In the genomic region with DNA sequence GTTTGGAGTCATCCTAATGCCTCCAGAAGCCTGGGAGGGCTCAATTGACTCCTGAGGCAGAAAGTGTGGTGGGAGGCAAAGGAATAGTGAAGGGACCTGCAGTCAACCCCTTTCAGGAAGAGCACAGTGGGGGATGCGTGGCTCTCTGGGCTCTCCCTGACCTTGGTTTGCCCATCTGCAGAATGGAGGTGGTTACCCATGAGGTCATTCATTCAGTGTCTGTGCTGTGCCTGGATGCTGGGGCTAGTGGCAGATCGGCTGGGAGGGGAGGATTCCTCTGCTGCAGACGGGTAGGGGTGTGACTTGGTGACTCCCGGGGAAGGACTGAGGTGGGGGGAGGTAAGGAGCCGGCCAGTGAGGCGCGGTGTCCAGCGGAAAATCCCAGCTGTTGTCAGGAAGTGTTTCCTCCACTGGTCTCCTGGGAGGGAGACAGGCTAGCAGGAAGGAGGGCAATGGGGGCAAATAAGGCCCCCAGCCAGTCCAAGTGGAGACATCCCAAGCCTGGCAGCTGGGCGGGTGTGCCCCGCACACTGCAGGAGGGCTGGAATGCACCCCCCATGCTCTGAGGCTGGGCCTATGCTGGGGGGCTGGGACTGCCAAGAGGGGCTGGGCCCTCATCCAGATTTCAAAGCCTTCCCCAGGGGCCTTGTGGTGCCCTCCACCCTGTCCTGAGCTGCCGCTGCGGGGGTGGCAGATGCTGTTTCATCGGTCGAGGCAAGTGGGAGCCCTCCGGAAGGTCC, we compare ENCODE assay signal across 8 cellular contexts. TPM values are rescaled to one million over a fixed set of nuclear protein-coding genes. Genes with fewer than 3 reads are reported as not detected.
DNase-seq lines count a peak whose midpoint lies in the region; ATAC-seq and TF ChIP-seq lines count a peak whose summit lies in the region.

No MANE protein-coding gene starts in this region.

- H3K4me3 ChIP-seq in OCI-LY3 (ENCODE audit: low read length): peak overlapping the region; percentile 62

- TF ChIP-seq CTCF in OCI-LY3 (IDR thresholded peaks at IDR 0.05; ENCODE audit: low read depth, low read length) (no peak), neural crest cell (conservative IDR thresholded peaks at IDR 0.05) (no peak)

- H3K9me3 Mint-ChIP-seq in neural crest cell: no peaks in the 10 kb centered on the region

- no peak overlapping the region for H2AFZ ChIP-seq in OCI-LY3 (ENCODE audit: low read depth, low read length)

- H3K36me3 ChIP-seq in OCI-LY3 (replicated peaks; ENCODE audit: low read depth, low read length): peaks cover 6% of the 10 kb centered on the region

- peak overlapping the region; percentile 30; the same call in 1 of the 2 replicates for H3K9ac ChIP-seq in OCI-LY3 (ENCODE audit: low read length)

- no peak for TF ChIP-seq POLR2A in erythroblast (IDR thresholded peaks at IDR 0.05; ENCODE audit: low read length)

- H3K27ac ChIP-seq in OCI-LY3 (ENCODE audit: low read length): peak overlapping the region; percentile 41; the same call in 1 of the 2 replicates

- DNase-seq in ELR (ENCODE audit: low read depth) (peak; percentile 67), erythroblast (lab: John Stamatoyannopoulos, UW) (peak; percentile 39 to 47), neural crest cell (ENCODE audit: low read depth, low spot score) (no peak), NCI-H748 treated with DMSO at 0.1 percent for 48 hours (lab: John Stamatoyannopoulos, UW) (no peak), cerebellum (ENCODE audit: low spot score) (no peak), activated gamma-delta T cell (lab: John Stamatoyannopoulos, UW) (no peak)

- H3K27me3 ChIP-seq in OCI-LY3 (ENCODE audit: low read depth, low read length): no peaks in the 10 kb centered on the region

- peak overlapping the region; percentile 95 for H3K4me2 ChIP-seq in OCI-LY3 (ENCODE audit: low read length)

- peaks cover 61% of the 10 kb centered on the region for H3K4me1 Mint-ChIP-seq in neural crest cell

- H3K4me3 Mint-ChIP-seq in neural crest cell: no peak overlapping the region

- no peaks in the 10 kb centered on the region for H3K36me3 Mint-ChIP-seq in neural crest cell (ENCODE audit: low read depth)

- H4K20me1 ChIP-seq in OCI-LY3 (ENCODE audit: insufficient read depth, low read length): peaks cover 89% of the 10 kb centered on the region

- peak overlapping the region; percentile 36 for H3K27ac Mint-ChIP-seq in neural crest cell (ENCODE audit: unreplicated experiment)

- peaks cover 88% of the 10 kb centered on the region for H3K4me1 ChIP-seq in OCI-LY3 (ENCODE audit: low read length)

- peaks cover 98% of the 10 kb centered on the region for H3K79me2 ChIP-seq in OCI-LY3 (ENCODE audit: low read length)

- no peaks in the 10 kb centered on the region for H3K9me3 ChIP-seq in OCI-LY3 (ENCODE audit: insufficient read depth, low read length)

- H3K27me3 Mint-ChIP-seq in neural crest cell (ENCODE audit: low read depth): no peaks in the 10 kb centered on the region

- ATAC-seq in HG02678 (IDR thresholded peaks at IDR 0.05; ENCODE audit: unreplicated experiment): no peak

RNA-seq across cellular contexts. Expression of gene CXXC5, which starts 10.9 kb away (rescaled TPM):
- total RNA-seq in neural crest cell (29.2 and 30.4 TPM in 2 replicates), cerebellum (76.6 TPM)

Comparison
In these comparisons a context has a peak if more than half of its experiments do, and no peak if none do; other contexts are left out.
1. DNase-seq: peak in ELR (single experiment) and erythroblast (2 of 2); none in neural crest cell (single experiment), NCI-H748 treated with DMSO at 0.1 percent for 48 hours (single experiment), cerebellum (single experiment) and activated gamma-delta T cell (single experiment).